16 cellular contexts compared by ENCODE assay signal in genomic region chr14:91155626-91156089, GRCh38. TPM values are rescaled to one million over a fixed set of nuclear protein-coding genes. Genes with fewer than 3 reads are reported as not detected.
DNase-seq lines count a peak whose midpoint lies in the region; ATAC-seq, FAIRE-seq and TF ChIP-seq lines count a peak whose summit lies in the region.
"Had no signal": no experiment of that assay in that cellular context is flagged by ENCODE, and none has a peak within 500 bp of the region (broad histone marks: within the 10 kb centered on the region; RNA-seq: fewer than 3 reads in every experiment).

No MANE protein-coding gene starts in this region.

- H3K36me3 Mint-ChIP-seq in progenitor cell of endocrine pancreas (ENCODE audit: insufficient read depth): peaks cover 9% of the 10 kb centered on the region
- H3K36me3 Mint-ChIP-seq in activated T-cell treated with anti-CD3 and anti-CD28 coated beads, Interleukin-2, amount 50 U/mL, for 4 hours (ENCODE audit: insufficient read depth): peaks cover 25% of the 10 kb centered on the region

- DNase-seq in D721Med (ENCODE audit: insufficient read length, low spot score): no peak
- no peak for DNase-seq in HEK293T (ENCODE audit: extremely low spot score)
- no peak for DNase-seq in brain microvascular endothelial cell
- no peak for DNase-seq in progenitor cell of endocrine pancreas (ENCODE audit: low spot score, unreplicated experiment)
- DNase-seq in G401 (ENCODE audit: low spot score): no peak
- no peak for DNase-seq in activated T-cell treated with anti-CD3 and anti-CD28 coated beads, Interleukin-2, amount 50 U/mL, for 4 hours
- DNase-seq: activated CD8-positive, alpha-beta memory T cell treated with anti-CD3 and anti-CD28 coated beads for 24 hours; activated gamma-delta T cell; effector CD8-positive, alpha-beta T cell; GDM1; NK-92 treated with Interleukin-12 subunit alpha and Interleukin-12 subunit beta, amount 100 ng/mL, for 24 hours had no signal

- peak; percentile 14 for TF ChIP-seq CTCF in D721Med (IDR thresholded peaks at IDR 0.05; ENCODE audit: insufficient read depth, missing control alignments)
- TF ChIP-seq CTCF in brain microvascular endothelial cell (IDR thresholded peaks at IDR 0.05; ENCODE audit: low read depth, low read length, missing control alignments): peak; percentile 8
- TF ChIP-seq CTCF in progenitor cell of endocrine pancreas (IDR thresholded peaks at IDR 0.05; ENCODE audit: unreplicated experiment): peak; percentile 17

- no peaks in the 10 kb centered on the region for H3K27me3 Mint-ChIP-seq in progenitor cell of endocrine pancreas
- no peaks in the 10 kb centered on the region for H3K27me3 Mint-ChIP-seq in activated T-cell treated with anti-CD3 and anti-CD28 coated beads, Interleukin-2, amount 50 U/mL, for 4 hours (ENCODE audit: low read depth)
- H3K27me3 Mint-ChIP-seq: stimulated activated naive B cell treated with anti-CD40 and anti-IgM and Interleukin-4, amounts not matched to agents 10 μg/mL and 1 μg/mL and 100 μg/mL, for 72 hours had no signal

- H3K4me3 ChIP-seq in brain microvascular endothelial cell (ENCODE audit: low read depth, low read length): no peak overlapping the region
- H3K4me3 ChIP-seq: SJSA1 had no signal

- H3K27ac ChIP-seq in brain microvascular endothelial cell: no peak overlapping the region
- H3K27ac ChIP-seq: SJSA1 had no signal

- H3K4me1 Mint-ChIP-seq in progenitor cell of endocrine pancreas (ENCODE audit: low read depth): peaks cover 3% of the 10 kb centered on the region
- peaks cover 10% of the 10 kb centered on the region for H3K4me1 Mint-ChIP-seq in activated T-cell treated with anti-CD3 and anti-CD28 coated beads, Interleukin-2, amount 50 U/mL, for 4 hours (ENCODE audit: low read depth)

- CTCF ChIA-PET in HEK293T (lab: Yijun Ruan, JAX): interaction anchor here (0.6 to 1.0 kb wide), 2 partner anchors 17 to 19 kb away, joined by 3 to 4 read pairs; no protein-coding TSS in a partner anchor

- no peak overlapping the region for H3K27ac Mint-ChIP-seq in progenitor cell of endocrine pancreas

- H3K36me3 ChIP-seq in brain microvascular endothelial cell (replicated peaks): no peaks in the 10 kb centered on the region

- no peak overlapping the region for H3K4me3 Mint-ChIP-seq in progenitor cell of endocrine pancreas (ENCODE audit: low read depth)
- no peak overlapping the region for H3K4me3 Mint-ChIP-seq in activated T-cell treated with anti-CD3 and anti-CD28 coated beads, Interleukin-2, amount 50 U/mL, for 4 hours
- H3K4me3 Mint-ChIP-seq: CD8-positive, alpha-beta T cell had no signal

- FAIRE-seq in D721Med (lab: Jason Lieb, UNC): no peak

- H3K9me3 Mint-ChIP-seq in progenitor cell of endocrine pancreas (ENCODE audit: low read depth): no peaks in the 10 kb centered on the region
- H3K9me3 Mint-ChIP-seq in activated T-cell treated with anti-CD3 and anti-CD28 coated beads, Interleukin-2, amount 50 U/mL, for 4 hours: no peaks in the 10 kb centered on the region
- H3K9me3 Mint-ChIP-seq: CD8-positive, alpha-beta T cell had no signal

- no peak for ATAC-seq in GM21423 (IDR thresholded peaks at IDR 0.05; ENCODE audit: unreplicated experiment)
- ATAC-seq in activated T-cell treated with anti-CD3 and anti-CD28 coated beads, Interleukin-2, amount 50 U/mL, for 4 hours: no peak
- ATAC-seq in HG03469 (IDR thresholded peaks at IDR 0.05; ENCODE audit: unreplicated experiment): no peak

- in situ Hi-C loops in brain microvascular endothelial cell (cut with HindIII; ENCODE audit: low pct_ligation_motif_present, low sequenced_read_pairs) (no loop called here), G401 (cut with HindIII; ENCODE audit: low sequenced_read_pairs) (no loop called here)

- POLR2A ChIA-PET in HEK293T (lab: Yijun Ruan, JAX): no interaction called here

- no peaks in the 10 kb centered on the region for H3K27me3 ChIP-seq in brain microvascular endothelial cell (replicated peaks)
- H3K27me3 ChIP-seq: SJSA1 had no signal

TF ChIP-seq in HEK293T, 16 proteins besides CTCF, POLR2A, EP300 and RAD21:
- no peak for TF ChIP-seq FOXK2 (IDR thresholded peaks at IDR 0.05)
- TF ChIP-seq ZNF384 (IDR thresholded peaks at IDR 0.05): peak; percentile 35; the same call in 1 of the 2 replicates

RNA-seq across cellular contexts. Expression of gene DGLUCY, which starts 41.8 kb away (rescaled TPM):
- 73.4 and 83.3 TPM in 2 replicates for total RNA-seq in progenitor cell of endocrine pancreas
- total RNA-seq in G401 (2014; rRNA removed; shearing (Covaris generic)): 58.9 and 91.4 TPM in 2 replicates
- total RNA-seq in activated T-cell treated with anti-CD3 and anti-CD28 coated beads, Interleukin-2, amount 50 U/mL, for 4 hours: 10 to 100 TPM; 25.1 to 29.0 (median 26.7) TPM
